Comparison of ENCODE assay signal across 8 cellular contexts in the genomic region with DNA sequence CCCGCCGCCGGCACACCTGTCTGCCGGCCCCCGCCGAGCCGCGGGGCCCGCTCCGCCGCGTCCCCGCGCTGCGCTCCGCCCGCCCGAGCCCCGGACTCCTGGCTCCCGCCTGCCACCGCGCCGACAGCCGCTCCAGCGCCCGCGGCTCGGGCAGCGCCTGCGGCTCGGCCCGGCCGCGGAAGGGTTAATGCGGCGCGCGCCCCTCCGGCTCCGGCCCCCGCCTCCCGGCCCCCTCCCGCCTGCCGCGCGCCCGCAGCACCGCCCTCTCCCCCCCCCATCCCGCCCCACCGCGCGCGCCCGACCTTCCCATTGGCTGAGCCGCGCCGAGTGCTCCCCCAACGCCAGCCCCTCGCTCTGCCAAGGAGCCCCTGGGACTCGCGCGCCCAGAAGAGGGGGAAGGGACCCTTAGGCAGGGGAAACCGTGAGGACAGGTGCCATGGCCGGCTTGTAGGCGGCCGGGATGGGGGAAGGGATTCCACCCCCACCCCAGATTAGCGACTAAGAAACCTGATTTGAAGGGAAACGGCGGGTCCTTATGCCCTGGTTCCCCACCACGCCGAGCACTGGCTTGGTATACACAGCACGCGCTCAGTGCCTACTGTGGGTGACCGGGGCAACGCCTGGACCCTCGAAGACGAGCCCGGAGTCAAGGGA. TPM values are rescaled to one million over a fixed set of nuclear protein-coding genes. Genes with fewer than 3 reads are reported as not detected.
DNase-seq lines count a peak whose midpoint lies in the region; ATAC-seq and TF ChIP-seq lines count a peak whose summit lies in the region.

A gene with protein sequence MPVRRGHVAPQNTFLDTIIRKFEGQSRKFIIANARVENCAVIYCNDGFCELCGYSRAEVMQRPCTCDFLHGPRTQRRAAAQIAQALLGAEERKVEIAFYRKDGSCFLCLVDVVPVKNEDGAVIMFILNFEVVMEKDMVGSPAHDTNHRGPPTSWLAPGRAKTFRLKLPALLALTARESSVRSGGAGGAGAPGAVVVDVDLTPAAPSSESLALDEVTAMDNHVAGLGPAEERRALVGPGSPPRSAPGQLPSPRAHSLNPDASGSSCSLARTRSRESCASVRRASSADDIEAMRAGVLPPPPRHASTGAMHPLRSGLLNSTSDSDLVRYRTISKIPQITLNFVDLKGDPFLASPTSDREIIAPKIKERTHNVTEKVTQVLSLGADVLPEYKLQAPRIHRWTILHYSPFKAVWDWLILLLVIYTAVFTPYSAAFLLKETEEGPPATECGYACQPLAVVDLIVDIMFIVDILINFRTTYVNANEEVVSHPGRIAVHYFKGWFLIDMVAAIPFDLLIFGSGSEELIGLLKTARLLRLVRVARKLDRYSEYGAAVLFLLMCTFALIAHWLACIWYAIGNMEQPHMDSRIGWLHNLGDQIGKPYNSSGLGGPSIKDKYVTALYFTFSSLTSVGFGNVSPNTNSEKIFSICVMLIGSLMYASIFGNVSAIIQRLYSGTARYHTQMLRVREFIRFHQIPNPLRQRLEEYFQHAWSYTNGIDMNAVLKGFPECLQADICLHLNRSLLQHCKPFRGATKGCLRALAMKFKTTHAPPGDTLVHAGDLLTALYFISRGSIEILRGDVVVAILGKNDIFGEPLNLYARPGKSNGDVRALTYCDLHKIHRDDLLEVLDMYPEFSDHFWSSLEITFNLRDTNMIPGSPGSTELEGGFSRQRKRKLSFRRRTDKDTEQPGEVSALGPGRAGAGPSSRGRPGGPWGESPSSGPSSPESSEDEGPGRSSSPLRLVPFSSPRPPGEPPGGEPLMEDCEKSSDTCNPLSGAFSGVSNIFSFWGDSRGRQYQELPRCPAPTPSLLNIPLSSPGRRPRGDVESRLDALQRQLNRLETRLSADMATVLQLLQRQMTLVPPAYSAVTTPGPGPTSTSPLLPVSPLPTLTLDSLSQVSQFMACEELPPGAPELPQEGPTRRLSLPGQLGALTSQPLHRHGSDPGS (minus strand): TSS at position 186 of the 654 bp plus-strand sequence. CDS start 408 bp downstream, outside the sequence.

- CTCF ChIA-PET in AG04450 (lab: Charles Lee) (interaction anchor here (0.6 to 2.5 kb wide), 4 partner anchors 15 to 72 kb away, joined by 3 to 8 read pairs (median 5); no protein-coding TSS in a partner anchor), HEK293T (lab: Yijun Ruan, JAX) (interaction anchor here (0.9 to 3.3 kb wide), 6 partner anchors 13 to 133 kb away, joined by 3 to 21 read pairs (median 4); no protein-coding TSS in a partner anchor)

- no peak within 1 kb of the TSS for H2BK120ac ChIP-seq in mesenchymal stem cell (ENCODE audit: low read depth, low read length)

- H2AFZ ChIP-seq in mesenchymal stem cell (ENCODE audit: low read depth, low read length) = no peak within 1 kb of the TSS

- peak within 1 kb of the TSS; percentile 63 for H3K9ac ChIP-seq in NT2/D1 (ENCODE audit: insufficient read length, low read depth)
- no peak within 1 kb of the TSS for H3K9ac ChIP-seq in mesenchymal stem cell (ENCODE audit: low read length)

- H4K91ac ChIP-seq in mesenchymal stem cell (ENCODE audit: low read length) = no peak within 1 kb of the TSS

- H3K36me3 ChIP-seq in NT2/D1 (ENCODE audit: insufficient read depth, insufficient read length, low read length) (no peaks in the 10 kb centered on the region), mesenchymal stem cell (ENCODE audit: control insufficient read depth in 1 of 2, insufficient read depth in 2 of 2, low read depth in 1 of 2, low read length in 2 of 2) (no peaks in the 10 kb centered on the region), upper lobe of right lung (no peaks in the 10 kb centered on the region)

- H3K79me1 ChIP-seq in mesenchymal stem cell (replicated peaks; ENCODE audit: low read length, poor library complexity, severe bottlenecking) = no peaks in the 10 kb centered on the region

- H4K8ac ChIP-seq in mesenchymal stem cell (ENCODE audit: low read length) = peak within 1 kb of the TSS; percentile 15

- ATAC-seq in upper lobe of right lung (no peak), HG03039 (IDR thresholded peaks at IDR 0.05; ENCODE audit: unreplicated experiment) (no peak), HG02763 (IDR thresholded peaks at IDR 0.05; ENCODE audit: unreplicated experiment) (no peak)

- H2BK12ac ChIP-seq in mesenchymal stem cell (ENCODE audit: low read length in 2 of 2) = no peak within 1 kb of the TSS

- WGBS in mesenchymal stem cell = under 1% methylated on average over 39 of the region's 78 CpGs

- peak within 1 kb of the TSS; percentile 81 for H3K4me2 ChIP-seq in mesenchymal stem cell (ENCODE audit: low read length, poor library complexity, severe bottlenecking)

- H3K4me3 ChIP-seq in AG04450 (ENCODE audit: low read depth, low read length) (peak within 1 kb of the TSS; percentile 37), NT2/D1 (ENCODE audit: insufficient read length, low read depth) (peak within 1 kb of the TSS; percentile 41), mesenchymal stem cell (ENCODE audit: insufficient read depth in 1 of 2, low read depth in 1 of 2, low read length in 2 of 2) (no peak within 1 kb of the TSS), upper lobe of right lung (peak within 1 kb of the TSS; percentile 25)

- TF ChIP-seq CTCF in AG04450 (IDR thresholded peaks at IDR 0.05; ENCODE audit: low read depth, low read length) = no peak
- no peak for TF ChIP-seq CTCF in upper lobe of right lung (IDR thresholded peaks at IDR 0.05)

- H3K27me3 ChIP-seq in AG04450 (ENCODE audit: control insufficient read depth, insufficient read depth, low read length) (peaks cover 69% of the 10 kb centered on the region), NT2/D1 (ENCODE audit: insufficient read depth, insufficient read length) (peaks cover 59% of the 10 kb centered on the region), mesenchymal stem cell (ENCODE audit: control insufficient read depth in 1 of 2, insufficient read depth in 1 of 2, low read length in 2 of 2) (peaks cover 89 to 91% of the 10 kb centered on the region in 2 experiments), upper lobe of right lung (peaks cover 54% of the 10 kb centered on the region)

- DNase-seq in AG04450 (ENCODE audit: low read depth, low spot score) (no peak), HEK293T (ENCODE audit: extremely low spot score) (peak; percentile 90), NT2/D1 (ENCODE audit: low read depth, low spot score) (no peak), caudate nucleus (lab: John Stamatoyannopoulos, UW) (peak in 50 of 61 donors; percentile 24 to 83 (median 54)), mesenchymal stem cell (no peak), upper lobe of right lung (no peak)

- H3K9me3 ChIP-seq in AG04450 (ENCODE audit: control insufficient read depth, insufficient read depth, low read length) = peaks cover 7% of the 10 kb centered on the region; the same call in 1 of the 2 replicates
- H3K9me3 ChIP-seq in NT2/D1 (ENCODE audit: insufficient read depth, low read length) = no peaks in the 10 kb centered on the region
- no peaks in the 10 kb centered on the region for H3K9me3 ChIP-seq in mesenchymal stem cell (ENCODE audit: control insufficient read depth, low read length)
- no peaks in the 10 kb centered on the region for H3K9me3 ChIP-seq in upper lobe of right lung

- no peak within 1 kb of the TSS for H2BK5ac ChIP-seq in mesenchymal stem cell (ENCODE audit: low read depth, low read length, poor library complexity, severe bottlenecking)

- H2BK15ac ChIP-seq in mesenchymal stem cell (ENCODE audit: low read depth, poor library complexity, severe bottlenecking) = no peak within 1 kb of the TSS

- H2AK5ac ChIP-seq in mesenchymal stem cell (ENCODE audit: low read length, severe bottlenecking) = no peak within 1 kb of the TSS

- H3K14ac ChIP-seq in mesenchymal stem cell (ENCODE audit: low read length in 2 of 2) = no peak within 1 kb of the TSS

- H3K27ac ChIP-seq in AG04450 (ENCODE audit: low read depth, low read length) (no peak within 1 kb of the TSS), caudate nucleus (ENCODE audit: low read depth, low read length) (peak within 1 kb of the TSS; percentile 62), mesenchymal stem cell (ENCODE audit: low read length, poor library complexity, severe bottlenecking) (no peak within 1 kb of the TSS), upper lobe of right lung (no peak within 1 kb of the TSS)

- intact Hi-C loops in upper lobe of right lung (cut with DNase I) = no loop called here

- no peak within 1 kb of the TSS for H3K4ac ChIP-seq in mesenchymal stem cell (ENCODE audit: low read depth in 1 of 2, low read length in 2 of 2)

- H3K4me1 ChIP-seq in NT2/D1 (ENCODE audit: insufficient read depth, insufficient read length) (peaks cover 24% of the 10 kb centered on the region), mesenchymal stem cell (ENCODE audit: control insufficient read depth, insufficient read depth, low read depth, low read length) (peaks cover 25% of the 10 kb centered on the region), upper lobe of right lung (peaks cover 14% of the 10 kb centered on the region)

- no peak within 1 kb of the TSS for H3K23ac ChIP-seq in mesenchymal stem cell (ENCODE audit: low read length in 2 of 2)

- POLR2A ChIA-PET in AG04450 (lab: Yijun Ruan, JAX) = interaction anchor here (1.2 kb wide), 1 partner anchor 8 kb away, joined by 4 read pairs; no protein-coding TSS in a partner anchor
- POLR2A ChIA-PET in HEK293T (lab: Yijun Ruan, JAX) = interaction anchor here (0.7 to 1.6 kb wide), 3 partner anchors 9 to 1113 kb away, joined by 3 to 6 read pairs (median 4); a partner anchor contains a TSS

- H3K18ac ChIP-seq in mesenchymal stem cell (ENCODE audit: low read depth in 1 of 2, low read length in 2 of 2) = peak within 1 kb of the TSS in 1 of 2 experiments; percentile 42

TF ChIP-seq in HEK293T, 16 proteins besides CTCF, POLR2A, EP300 and RAD21:
- TF ChIP-seq L3MBTL2 (conservative IDR thresholded peaks at IDR 0.05) = peak; percentile 46
- TF ChIP-seq ZNF384 (IDR thresholded peaks at IDR 0.05) = no peak

RNA-seq across cellular contexts. Expression of the gene that starts here (rescaled TPM):
- 1.3 and 2.0 TPM in 2 replicates for polyA plus RNA-seq in AG04450 (2011; rRNA removed)
- polyA minus RNA-seq in AG04450 (2011; rRNA and poly(A)+ RNA removed) = 1.6 and 1.7 TPM in 2 replicates
- 0.87 TPM for polyA plus RNA-seq in mesenchymal stem cell (2013, experiment 1 of 2)
- 0.92 TPM for polyA plus RNA-seq in mesenchymal stem cell (2013, experiment 2 of 2)
- total RNA-seq in upper lobe of right lung = 3.6 TPM

Comparison
In these comparisons a context has a peak if more than half of its experiments do, and no peak if none do; other contexts are left out.
1. DNase-seq: peak in HEK293T (single experiment) and caudate nucleus (50 of 61); none in AG04450 (single experiment), NT2/D1 (single experiment), mesenchymal stem cell (single experiment) and upper lobe of right lung (single experiment).
2. H3K4me3 ChIP-seq: peak in AG04450 (single experiment), NT2/D1 (single experiment) and upper lobe of right lung (single experiment); none in mesenchymal stem cell (0 of 2).